1 cellular context compared by ENCODE assay signal in genomic region chr1:8200317-8201115, GRCh38.
TF ChIP-seq lines count a peak whose summit lies in the region.

No MANE protein-coding gene starts in this region.

TF ChIP-seq in HepG2, 621 proteins besides CTCF, POLR2A, EP300 and RAD21 (continued from another document and continues in another):
- TF ChIP-seq ARID3A (IDR thresholded peaks at IDR 0.05; ENCODE audit: low read depth, low read length), result no peak
- no peak for TF ChIP-seq ATM (IDR thresholded peaks at IDR 0.05; ENCODE audit: borderline replicate concordance)
- no peak for TF ChIP-seq KDM5A (IDR thresholded peaks at IDR 0.05; ENCODE audit: borderline replicate concordance, low read length)
- TF ChIP-seq, protein P1, sequence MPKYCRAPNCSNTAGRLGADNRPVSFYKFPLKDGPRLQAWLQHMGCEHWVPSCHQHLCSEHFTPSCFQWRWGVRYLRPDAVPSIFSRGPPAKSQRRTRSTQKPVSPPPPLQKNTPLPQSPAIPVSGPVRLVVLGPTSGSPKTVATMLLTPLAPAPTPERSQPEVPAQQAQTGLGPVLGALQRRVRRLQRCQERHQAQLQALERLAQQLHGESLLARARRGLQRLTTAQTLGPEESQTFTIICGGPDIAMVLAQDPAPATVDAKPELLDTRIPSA (CRISPR knock-in tag; IDR thresholded peaks at IDR 0.05; ENCODE audit: borderline replicate concordance), result no peak
- TF ChIP-seq SIX1 (CRISPR knock-in tag; IDR thresholded peaks at IDR 0.05; ENCODE audit: borderline replicate concordance), result peak; percentile 43; the same call in 1 of the 2 replicates
- TF ChIP-seq FOXJ3 (CRISPR knock-in tag; IDR thresholded peaks at IDR 0.05; ENCODE audit: borderline replicate concordance), result peak; percentile 50; the same call in 1 of the 2 replicates
- 0 out of 2 replicates have a peak, but pooled peaks have one; percentile 31 for TF ChIP-seq KMT2A (CRISPR knock-in tag; IDR thresholded peaks at IDR 0.05)
- TF ChIP-seq ZNF766 (CRISPR knock-in tag; IDR thresholded peaks at IDR 0.05; ENCODE audit: borderline replicate concordance), result 0 out of 2 replicates have a peak, but pooled peaks have one; percentile 55
- TF ChIP-seq MED1 (CRISPR knock-in tag; IDR thresholded peaks at IDR 0.05), result peak; percentile 99
- TF ChIP-seq NR2F1 (CRISPR knock-in tag; IDR thresholded peaks at IDR 0.05), result peak; percentile 88 to 98
- peak; percentile 48 for TF ChIP-seq ZNF883 (CRISPR knock-in tag; IDR thresholded peaks at IDR 0.05; ENCODE audit: not compliant biosample characterization)
- TF ChIP-seq ZFX (CRISPR knock-in tag; IDR thresholded peaks at IDR 0.05; ENCODE audit: low read depth), result peak; percentile 82
- peak; percentile 86 for TF ChIP-seq BCL6 (CRISPR knock-in tag; IDR thresholded peaks at IDR 0.05)
- TF ChIP-seq BHLHE40 (IDR thresholded peaks at IDR 0.05; ENCODE audit: low read length), result no peak
- TF ChIP-seq RXRB (CRISPR knock-in tag; IDR thresholded peaks at IDR 0.05; ENCODE audit: borderline replicate concordance), result peak; percentile 97
- peak; percentile 96 for TF ChIP-seq GATAD2A (CRISPR knock-in tag; IDR thresholded peaks at IDR 0.05)
- no peak for TF ChIP-seq TCF12 (IDR thresholded peaks at IDR 0.05)
- TF ChIP-seq TCF12 (CRISPR knock-in tag; IDR thresholded peaks at IDR 0.05), result peak; percentile 85; the same call in 1 of the 2 replicates
- peak; percentile 52 for TF ChIP-seq GABPB1 (CRISPR knock-in tag; IDR thresholded peaks at IDR 0.05)
- no peak for TF ChIP-seq SOX6 (IDR thresholded peaks at IDR 0.05)
- TF ChIP-seq SOX6 (CRISPR knock-in tag; IDR thresholded peaks at IDR 0.05), result peak; percentile 90
- TF ChIP-seq ATF1 (CRISPR knock-in tag; IDR thresholded peaks at IDR 0.05), result 0 out of 2 replicates have a peak, but pooled peaks have one; percentile 18
- TF ChIP-seq TFAP4 (IDR thresholded peaks at IDR 0.05; ENCODE audit: borderline replicate concordance, low read depth), result peak; percentile 64; the same call in 1 of the 2 replicates
- peak; percentile 83 for TF ChIP-seq PPARG (CRISPR knock-in tag; conservative IDR thresholded peaks at IDR 0.05)
- TF ChIP-seq, protein P2, sequence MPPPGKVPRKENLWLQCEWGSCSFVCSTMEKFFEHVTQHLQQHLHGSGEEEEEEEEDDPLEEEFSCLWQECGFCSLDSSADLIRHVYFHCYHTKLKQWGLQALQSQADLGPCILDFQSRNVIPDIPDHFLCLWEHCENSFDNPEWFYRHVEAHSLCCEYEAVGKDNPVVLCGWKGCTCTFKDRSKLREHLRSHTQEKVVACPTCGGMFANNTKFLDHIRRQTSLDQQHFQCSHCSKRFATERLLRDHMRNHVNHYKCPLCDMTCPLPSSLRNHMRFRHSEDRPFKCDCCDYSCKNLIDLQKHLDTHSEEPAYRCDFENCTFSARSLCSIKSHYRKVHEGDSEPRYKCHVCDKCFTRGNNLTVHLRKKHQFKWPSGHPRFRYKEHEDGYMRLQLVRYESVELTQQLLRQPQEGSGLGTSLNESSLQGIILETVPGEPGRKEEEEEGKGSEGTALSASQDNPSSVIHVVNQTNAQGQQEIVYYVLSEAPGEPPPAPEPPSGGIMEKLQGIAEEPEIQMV (CRISPR knock-in tag; IDR thresholded peaks at IDR 0.05; ENCODE audit: low read depth), result peak; percentile 76; the same call in 1 of the 2 replicates
- TF ChIP-seq CCDC6 (CRISPR knock-in tag; IDR thresholded peaks at IDR 0.05), result 0 out of 2 replicates have a peak, but pooled peaks have one; percentile 59
- TF ChIP-seq, protein P3, sequence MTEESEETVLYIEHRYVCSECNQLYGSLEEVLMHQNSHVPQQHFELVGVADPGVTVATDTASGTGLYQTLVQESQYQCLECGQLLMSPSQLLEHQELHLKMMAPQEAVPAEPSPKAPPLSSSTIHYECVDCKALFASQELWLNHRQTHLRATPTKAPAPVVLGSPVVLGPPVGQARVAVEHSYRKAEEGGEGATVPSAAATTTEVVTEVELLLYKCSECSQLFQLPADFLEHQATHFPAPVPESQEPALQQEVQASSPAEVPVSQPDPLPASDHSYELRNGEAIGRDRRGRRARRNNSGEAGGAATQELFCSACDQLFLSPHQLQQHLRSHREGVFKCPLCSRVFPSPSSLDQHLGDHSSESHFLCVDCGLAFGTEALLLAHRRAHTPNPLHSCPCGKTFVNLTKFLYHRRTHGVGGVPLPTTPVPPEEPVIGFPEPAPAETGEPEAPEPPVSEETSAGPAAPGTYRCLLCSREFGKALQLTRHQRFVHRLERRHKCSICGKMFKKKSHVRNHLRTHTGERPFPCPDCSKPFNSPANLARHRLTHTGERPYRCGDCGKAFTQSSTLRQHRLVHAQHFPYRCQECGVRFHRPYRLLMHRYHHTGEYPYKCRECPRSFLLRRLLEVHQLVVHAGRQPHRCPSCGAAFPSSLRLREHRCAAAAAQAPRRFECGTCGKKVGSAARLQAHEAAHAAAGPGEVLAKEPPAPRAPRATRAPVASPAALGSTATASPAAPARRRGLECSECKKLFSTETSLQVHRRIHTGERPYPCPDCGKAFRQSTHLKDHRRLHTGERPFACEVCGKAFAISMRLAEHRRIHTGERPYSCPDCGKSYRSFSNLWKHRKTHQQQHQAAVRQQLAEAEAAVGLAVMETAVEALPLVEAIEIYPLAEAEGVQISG (CRISPR knock-in tag; IDR thresholded peaks at IDR 0.05), result peak; percentile 70
- TF ChIP-seq ZNF562 (CRISPR knock-in tag; IDR thresholded peaks at IDR 0.05; ENCODE audit: borderline replicate concordance), result no peak
- peak; percentile 99 for TF ChIP-seq RCOR2 (CRISPR knock-in tag; IDR thresholded peaks at IDR 0.05)
- no peak for TF ChIP-seq SMYD3 (CRISPR knock-in tag; IDR thresholded peaks at IDR 0.05)
- peak; percentile 78; the same call in 1 of the 2 replicates for TF ChIP-seq ZNF205 (CRISPR knock-in tag; IDR thresholded peaks at IDR 0.05)
- peak; percentile 78; the same call in 1 of the 2 replicates for TF ChIP-seq DPF2 (CRISPR knock-in tag; IDR thresholded peaks at IDR 0.05; ENCODE audit: borderline replicate concordance, low read depth)
- TF ChIP-seq MXD3 (CRISPR knock-in tag; IDR thresholded peaks at IDR 0.05), result 0 out of 2 replicates have a peak, but pooled peaks have one; percentile 17
- TF ChIP-seq ZNF713 (CRISPR knock-in tag; IDR thresholded peaks at IDR 0.05), result no peak
- TF ChIP-seq TEAD3 (CRISPR knock-in tag; optimal IDR thresholded peaks at IDR 0.05; ENCODE audit: borderline replicate concordance), result peak; percentile 79
- peak; percentile 84 for TF ChIP-seq ZGPAT (CRISPR knock-in tag; IDR thresholded peaks at IDR 0.05)
- peak; percentile 62 for TF ChIP-seq THAP11 (CRISPR knock-in tag; IDR thresholded peaks at IDR 0.05)
- peak; percentile 92; the same call in 1 of the 2 replicates for TF ChIP-seq ZMYM2 (CRISPR knock-in tag; IDR thresholded peaks at IDR 0.05)
- TF ChIP-seq, protein P4, sequence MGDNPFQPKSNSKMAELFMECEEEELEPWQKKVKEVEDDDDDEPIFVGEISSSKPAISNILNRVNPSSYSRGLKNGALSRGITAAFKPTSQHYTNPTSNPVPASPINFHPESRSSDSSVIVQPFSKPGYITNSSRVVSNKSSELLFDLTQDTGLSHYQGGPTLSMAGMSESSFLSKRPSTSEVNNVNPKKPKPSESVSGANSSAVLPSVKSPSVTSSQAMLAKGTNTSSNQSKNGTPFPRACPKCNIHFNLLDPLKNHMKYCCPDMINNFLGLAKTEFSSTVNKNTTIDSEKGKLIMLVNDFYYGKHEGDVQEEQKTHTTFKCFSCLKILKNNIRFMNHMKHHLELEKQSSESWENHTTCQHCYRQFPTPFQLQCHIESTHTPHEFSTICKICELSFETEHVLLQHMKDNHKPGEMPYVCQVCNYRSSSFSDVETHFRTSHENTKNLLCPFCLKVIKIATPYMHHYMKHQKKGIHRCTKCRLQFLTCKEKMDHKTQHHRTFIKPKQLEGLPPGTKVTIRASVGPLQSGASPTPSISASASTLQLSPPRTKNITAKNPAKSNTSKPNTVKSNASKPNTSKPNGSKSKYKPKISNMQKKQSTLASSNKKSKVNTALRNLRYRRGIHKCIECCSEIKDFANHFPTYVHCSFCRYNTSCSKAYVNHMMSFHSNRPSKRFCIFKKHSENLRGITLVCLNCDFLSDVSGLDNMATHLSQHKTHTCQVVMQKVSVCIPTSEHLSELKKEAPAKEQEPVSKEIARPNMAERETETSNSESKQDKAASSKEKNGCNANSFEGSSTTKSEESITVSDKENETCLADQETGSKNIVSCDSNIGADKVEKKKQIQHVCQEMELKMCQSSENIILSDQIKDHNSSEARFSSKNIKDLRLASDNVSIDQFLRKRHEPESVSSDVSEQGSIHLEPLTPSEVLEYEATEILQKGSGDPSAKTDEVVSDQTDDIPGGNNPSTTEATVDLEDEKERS (CRISPR knock-in tag; IDR thresholded peaks at IDR 0.05), result peak; percentile 44; the same call in 1 of the 2 replicates
- peak; percentile 89 for TF ChIP-seq ARNTL (CRISPR knock-in tag; IDR thresholded peaks at IDR 0.05)
- peak; percentile 60; the same call in 1 of the 2 replicates for TF ChIP-seq ZNF782 (CRISPR knock-in tag; IDR thresholded peaks at IDR 0.05; ENCODE audit: borderline replicate concordance)
- 0 out of 2 replicates have a peak, but pooled peaks have one; percentile 54 for TF ChIP-seq ZMAT3 (CRISPR knock-in tag; conservative IDR thresholded peaks at IDR 0.05)
- TF ChIP-seq, protein P5, sequence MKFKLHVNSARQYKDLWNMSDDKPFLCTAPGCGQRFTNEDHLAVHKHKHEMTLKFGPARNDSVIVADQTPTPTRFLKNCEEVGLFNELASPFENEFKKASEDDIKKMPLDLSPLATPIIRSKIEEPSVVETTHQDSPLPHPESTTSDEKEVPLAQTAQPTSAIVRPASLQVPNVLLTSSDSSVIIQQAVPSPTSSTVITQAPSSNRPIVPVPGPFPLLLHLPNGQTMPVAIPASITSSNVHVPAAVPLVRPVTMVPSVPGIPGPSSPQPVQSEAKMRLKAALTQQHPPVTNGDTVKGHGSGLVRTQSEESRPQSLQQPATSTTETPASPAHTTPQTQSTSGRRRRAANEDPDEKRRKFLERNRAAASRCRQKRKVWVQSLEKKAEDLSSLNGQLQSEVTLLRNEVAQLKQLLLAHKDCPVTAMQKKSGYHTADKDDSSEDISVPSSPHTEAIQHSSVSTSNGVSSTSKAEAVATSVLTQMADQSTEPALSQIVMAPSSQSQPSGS (CRISPR knock-in tag; IDR thresholded peaks at IDR 0.05), result peak; percentile 62; the same call in 1 of the 2 replicates
- peak; percentile 73; the same call in 1 of the 2 replicates for TF ChIP-seq SOX5 (CRISPR knock-in tag; IDR thresholded peaks at IDR 0.05; ENCODE audit: borderline replicate concordance)
- TF ChIP-seq ZNF292 (CRISPR knock-in tag; IDR thresholded peaks at IDR 0.05; ENCODE audit: borderline replicate concordance, low read depth), result peak; percentile 81; the same call in 1 of the 2 replicates
